1 cellular context compared by ENCODE assay signal in genomic region chr12:49741882-49742620, GRCh38.
TF ChIP-seq lines count a peak whose summit lies in the region.

No MANE protein-coding gene starts in this region.

TF ChIP-seq in HepG2, 621 proteins besides CTCF, POLR2A, EP300 and RAD21 (continued from another document and continues in another):
- TF ChIP-seq E2F1 (CRISPR knock-in tag; IDR thresholded peaks at IDR 0.05) (no peak), PRDM10 (CRISPR knock-in tag; IDR thresholded peaks at IDR 0.05; ENCODE audit: low read depth) (no peak), CBFB (CRISPR knock-in tag; IDR thresholded peaks at IDR 0.05) (no peak), ZNF367 (CRISPR knock-in tag; IDR thresholded peaks at IDR 0.05; ENCODE audit: borderline replicate concordance) (no peak), ZNF749 (CRISPR knock-in tag; IDR thresholded peaks at IDR 0.05; ENCODE audit: borderline replicate concordance) (no peak; the same call in 1 of the 2 replicates), GLMP (CRISPR knock-in tag; IDR thresholded peaks at IDR 0.05; ENCODE audit: borderline replicate concordance) (no peak), KDM2A (CRISPR knock-in tag; IDR thresholded peaks at IDR 0.05; ENCODE audit: borderline replicate concordance, low read depth) (peak; percentile 68; the same call in 1 of the 2 replicates), TP53 (CRISPR knock-in tag; conservative IDR thresholded peaks at IDR 0.05) (no peak), ZNF207 (IDR thresholded peaks at IDR 0.05; ENCODE audit: borderline replicate concordance) (no peak), ZNF335 (CRISPR knock-in tag; IDR thresholded peaks at IDR 0.05) (no peak), IKZF1 (IDR thresholded peaks at IDR 0.05) (no peak), ZNF839 (CRISPR knock-in tag; IDR thresholded peaks at IDR 0.05; ENCODE audit: borderline replicate concordance) (no peak), FOXM1 (CRISPR knock-in tag; IDR thresholded peaks at IDR 0.05) (no peak), NFE2 (CRISPR knock-in tag; IDR thresholded peaks at IDR 0.05) (no peak), ZNF580 (CRISPR knock-in tag; IDR thresholded peaks at IDR 0.05; ENCODE audit: borderline replicate concordance, low read depth) (no peak), HIVEP1 (CRISPR knock-in tag; IDR thresholded peaks at IDR 0.05) (peak; percentile 65), BRD4 (CRISPR knock-in tag; IDR thresholded peaks at IDR 0.05) (no peak), HBP1 (CRISPR knock-in tag; IDR thresholded peaks at IDR 0.05; ENCODE audit: low read depth) (no peak), E2F2 (CRISPR knock-in tag; IDR thresholded peaks at IDR 0.05; ENCODE audit: borderline replicate concordance) (no peak), CREBL2 (CRISPR knock-in tag; IDR thresholded peaks at IDR 0.05; ENCODE audit: borderline replicate concordance) (no peak), ZNF234 (CRISPR knock-in tag; conservative IDR thresholded peaks at IDR 0.05) (no peak), GABPB1 (CRISPR knock-in tag; IDR thresholded peaks at IDR 0.05) (no peak), CHD4 (IDR thresholded peaks at IDR 0.05; ENCODE audit: borderline replicate concordance, low read length) (no peak), ZNF703 (CRISPR knock-in tag; IDR thresholded peaks at IDR 0.05; ENCODE audit: borderline replicate concordance) (no peak), ZSCAN9 (CRISPR knock-in tag; IDR thresholded peaks at IDR 0.05; ENCODE audit: borderline replicate concordance) (no peak; the same call in 1 of the 2 replicates), ZNF589 (CRISPR knock-in tag; conservative IDR thresholded peaks at IDR 0.05) (no peak), ZNF18 (CRISPR knock-in tag; IDR thresholded peaks at IDR 0.05; ENCODE audit: insufficient replicate concordance) (no peak), POLR2AphosphoS5 (IDR thresholded peaks at IDR 0.05; ENCODE audit: low read depth, low read length) (no peak), EEA1 (CRISPR knock-in tag; IDR thresholded peaks at IDR 0.05; ENCODE audit: borderline replicate concordance) (no peak), IRX3 (CRISPR knock-in tag; IDR thresholded peaks at IDR 0.05; ENCODE audit: borderline replicate concordance, low read depth) (no peak; the same call in 1 of the 2 replicates), ZEB1 (IDR thresholded peaks at IDR 0.05; ENCODE audit: insufficient replicate concordance, low read depth) (no peak), NONO (IDR thresholded peaks at IDR 0.05) (no peak), NONO (CRISPR knock-in tag; conservative IDR thresholded peaks at IDR 0.05) (no peak), SP4 (CRISPR knock-in tag; IDR thresholded peaks at IDR 0.05) (no peak), BHLHE40 (IDR thresholded peaks at IDR 0.05; ENCODE audit: low read length) (no peak), GMEB1 (CRISPR knock-in tag; IDR thresholded peaks at IDR 0.05; ENCODE audit: borderline replicate concordance) (no peak), ZNF431 (CRISPR knock-in tag; IDR thresholded peaks at IDR 0.05; ENCODE audit: borderline replicate concordance, low read depth) (no peak; the same call in 1 of the 2 replicates), HINFP (CRISPR knock-in tag; IDR thresholded peaks at IDR 0.05; ENCODE audit: low read depth) (0 out of 2 replicates have a peak, but pooled peaks have one; percentile 56), ZNF678 (CRISPR knock-in tag; IDR thresholded peaks at IDR 0.05) (no peak), SAFB2 (CRISPR knock-in tag; IDR thresholded peaks at IDR 0.05; ENCODE audit: borderline replicate concordance, low read depth) (0 out of 2 replicates have a peak, but pooled peaks have one; percentile 45), PAXIP1 (CRISPR knock-in tag; conservative IDR thresholded peaks at IDR 0.05) (peak; percentile 80), ZNF20 (CRISPR knock-in tag; IDR thresholded peaks at IDR 0.05) (no peak), CREM (IDR thresholded peaks at IDR 0.05) (peak; percentile 63; the same call in 1 of the 2 replicates), CREM (CRISPR knock-in tag; IDR thresholded peaks at IDR 0.05) (no peak), ZNF660 (CRISPR knock-in tag; IDR thresholded peaks at IDR 0.05; ENCODE audit: borderline replicate concordance, low read depth) (no peak)
